Comparison of ENCODE assay signal across 1 cellular context in genomic region chr6:131063028-131063763, GRCh38.
TF ChIP-seq lines count a peak whose summit lies in the region.

TSS of gene EPB41L2 (minus strand) at chr6:131063245. CDS start at chr6:130956485, 106,760 bp downstream.

TF ChIP-seq in K562, 482 proteins besides CTCF, POLR2A, EP300 and RAD21 (continued from another document and continues in another):
- TF ChIP-seq, protein P1, sequence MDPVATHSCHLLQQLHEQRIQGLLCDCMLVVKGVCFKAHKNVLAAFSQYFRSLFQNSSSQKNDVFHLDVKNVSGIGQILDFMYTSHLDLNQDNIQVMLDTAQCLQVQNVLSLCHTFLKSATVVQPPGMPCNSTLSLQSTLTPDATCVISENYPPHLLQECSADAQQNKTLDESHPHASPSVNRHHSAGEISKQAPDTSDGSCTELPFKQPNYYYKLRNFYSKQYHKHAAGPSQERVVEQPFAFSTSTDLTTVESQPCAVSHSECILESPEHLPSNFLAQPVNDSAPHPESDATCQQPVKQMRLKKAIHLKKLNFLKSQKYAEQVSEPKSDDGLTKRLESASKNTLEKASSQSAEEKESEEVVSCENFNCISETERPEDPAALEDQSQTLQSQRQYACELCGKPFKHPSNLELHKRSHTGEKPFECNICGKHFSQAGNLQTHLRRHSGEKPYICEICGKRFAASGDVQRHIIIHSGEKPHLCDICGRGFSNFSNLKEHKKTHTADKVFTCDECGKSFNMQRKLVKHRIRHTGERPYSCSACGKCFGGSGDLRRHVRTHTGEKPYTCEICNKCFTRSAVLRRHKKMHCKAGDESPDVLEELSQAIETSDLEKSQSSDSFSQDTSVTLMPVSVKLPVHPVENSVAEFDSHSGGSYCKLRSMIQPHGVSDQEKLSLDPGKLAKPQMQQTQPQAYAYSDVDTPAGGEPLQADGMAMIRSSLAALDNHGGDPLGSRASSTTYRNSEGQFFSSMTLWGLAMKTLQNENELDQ (CRISPR knock-in tag; IDR thresholded peaks at IDR 0.05; ENCODE audit: borderline replicate concordance): no peak
- TF ChIP-seq ETV1 (tag; conservative IDR thresholded peaks at IDR 0.05; ENCODE audit: low read depth) (no peak), BRF2 (IDR thresholded peaks at IDR 0.05; ENCODE audit: borderline replicate concordance, insufficient read depth, insufficient read length) (no peak), SAP30 (IDR thresholded peaks at IDR 0.05; ENCODE audit: borderline replicate concordance, insufficient read depth, low read depth, low read length, poor library complexity, severe bottlenecking) (no peak), SREBF1 (IDR thresholded peaks at IDR 0.05; ENCODE audit: borderline replicate concordance, low read depth, low read length) (no peak), MCM7 (IDR thresholded peaks at IDR 0.05) (no peak), BACH1 (tag; IDR thresholded peaks at IDR 0.05) (no peak), TCF7 (IDR thresholded peaks at IDR 0.05; ENCODE audit: borderline replicate concordance) (no peak), MBD2 (IDR thresholded peaks at IDR 0.05; ENCODE audit: borderline replicate concordance, low read depth) (no peak), CTBP1 (IDR thresholded peaks at IDR 0.05; ENCODE audit: borderline replicate concordance) (0 out of 2 replicates have a peak, but pooled peaks have one; percentile 14), ZKSCAN1 (IDR thresholded peaks at IDR 0.05; ENCODE audit: low read depth, low read length) (no peak), YBX1 (IDR thresholded peaks at IDR 0.05) (no peak), ZNF124 (CRISPR knock-in tag; IDR thresholded peaks at IDR 0.05) (no peak), ZNF778 (CRISPR knock-in tag; IDR thresholded peaks at IDR 0.05) (no peak), LEF1 (IDR thresholded peaks at IDR 0.05) (no peak), MAFK (IDR thresholded peaks at IDR 0.05; ENCODE audit: low read length) (no peak), ATF6 (CRISPR knock-in tag; IDR thresholded peaks at IDR 0.05) (no peak), MAZ (CRISPR knock-in tag; conservative IDR thresholded peaks at IDR 0.05 in 1 of 2, IDR thresholded peaks at IDR 0.05 in 1 of 2) (peak; percentile 83 to 96), CUX1 (CRISPR knock-in tag; IDR thresholded peaks at IDR 0.05) (no peak), ZNF232 (CRISPR knock-in tag; IDR thresholded peaks at IDR 0.05) (no peak), DPF2 (IDR thresholded peaks at IDR 0.05) (no peak), NRF1 (conservative IDR thresholded peaks at IDR 0.05 in 1 of 2, IDR thresholded peaks at IDR 0.05 in 1 of 2) (peak; percentile 79 to 81), E2F6 (IDR thresholded peaks at IDR 0.05; ENCODE audit: borderline replicate concordance in 1 of 2, extremely low read depth in 1 of 2, insufficient read depth in 1 of 2, insufficient read length in 1 of 2, low read depth in 1 of 2, low read length in 1 of 2, poor library complexity in 1 of 2, severe bottlenecking in 1 of 2) (peak in 1 of 2 experiments; percentile 67), PYGO2 (tag; IDR thresholded peaks at IDR 0.05) (no peak), CREM (IDR thresholded peaks at IDR 0.05; ENCODE audit: low read depth) (no peak)
- TF ChIP-seq, protein P2, sequence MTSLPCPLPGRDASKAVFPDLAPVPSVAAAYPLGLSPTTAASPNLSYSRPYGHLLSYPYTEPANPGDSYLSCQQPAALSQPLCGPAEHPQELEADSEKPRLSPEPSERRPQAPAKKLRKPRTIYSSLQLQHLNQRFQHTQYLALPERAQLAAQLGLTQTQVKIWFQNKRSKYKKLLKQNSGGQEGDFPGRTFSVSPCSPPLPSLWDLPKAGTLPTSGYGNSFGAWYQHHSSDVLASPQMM (CRISPR knock-in tag; IDR thresholded peaks at IDR 0.05): no peak
- TF ChIP-seq, protein P3, sequence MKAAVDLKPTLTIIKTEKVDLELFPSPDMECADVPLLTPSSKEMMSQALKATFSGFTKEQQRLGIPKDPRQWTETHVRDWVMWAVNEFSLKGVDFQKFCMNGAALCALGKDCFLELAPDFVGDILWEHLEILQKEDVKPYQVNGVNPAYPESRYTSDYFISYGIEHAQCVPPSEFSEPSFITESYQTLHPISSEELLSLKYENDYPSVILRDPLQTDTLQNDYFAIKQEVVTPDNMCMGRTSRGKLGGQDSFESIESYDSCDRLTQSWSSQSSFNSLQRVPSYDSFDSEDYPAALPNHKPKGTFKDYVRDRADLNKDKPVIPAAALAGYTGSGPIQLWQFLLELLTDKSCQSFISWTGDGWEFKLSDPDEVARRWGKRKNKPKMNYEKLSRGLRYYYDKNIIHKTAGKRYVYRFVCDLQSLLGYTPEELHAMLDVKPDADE (conservative IDR thresholded peaks at IDR 0.05; ENCODE audit: control insufficient read depth, low read depth, low read length): no peak
- TF ChIP-seq, protein P4, sequence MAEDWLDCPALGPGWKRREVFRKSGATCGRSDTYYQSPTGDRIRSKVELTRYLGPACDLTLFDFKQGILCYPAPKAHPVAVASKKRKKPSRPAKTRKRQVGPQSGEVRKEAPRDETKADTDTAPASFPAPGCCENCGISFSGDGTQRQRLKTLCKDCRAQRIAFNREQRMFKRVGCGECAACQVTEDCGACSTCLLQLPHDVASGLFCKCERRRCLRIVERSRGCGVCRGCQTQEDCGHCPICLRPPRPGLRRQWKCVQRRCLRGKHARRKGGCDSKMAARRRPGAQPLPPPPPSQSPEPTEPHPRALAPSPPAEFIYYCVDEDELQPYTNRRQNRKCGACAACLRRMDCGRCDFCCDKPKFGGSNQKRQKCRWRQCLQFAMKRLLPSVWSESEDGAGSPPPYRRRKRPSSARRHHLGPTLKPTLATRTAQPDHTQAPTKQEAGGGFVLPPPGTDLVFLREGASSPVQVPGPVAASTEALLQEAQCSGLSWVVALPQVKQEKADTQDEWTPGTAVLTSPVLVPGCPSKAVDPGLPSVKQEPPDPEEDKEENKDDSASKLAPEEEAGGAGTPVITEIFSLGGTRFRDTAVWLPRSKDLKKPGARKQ (CRISPR knock-in tag; IDR thresholded peaks at IDR 0.05): no peak
- TF ChIP-seq, protein P5, sequence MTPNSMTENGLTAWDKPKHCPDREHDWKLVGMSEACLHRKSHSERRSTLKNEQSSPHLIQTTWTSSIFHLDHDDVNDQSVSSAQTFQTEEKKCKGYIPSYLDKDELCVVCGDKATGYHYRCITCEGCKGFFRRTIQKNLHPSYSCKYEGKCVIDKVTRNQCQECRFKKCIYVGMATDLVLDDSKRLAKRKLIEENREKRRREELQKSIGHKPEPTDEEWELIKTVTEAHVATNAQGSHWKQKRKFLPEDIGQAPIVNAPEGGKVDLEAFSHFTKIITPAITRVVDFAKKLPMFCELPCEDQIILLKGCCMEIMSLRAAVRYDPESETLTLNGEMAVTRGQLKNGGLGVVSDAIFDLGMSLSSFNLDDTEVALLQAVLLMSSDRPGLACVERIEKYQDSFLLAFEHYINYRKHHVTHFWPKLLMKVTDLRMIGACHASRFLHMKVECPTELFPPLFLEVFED (CRISPR knock-in tag; conservative IDR thresholded peaks at IDR 0.05): no peak
- TF ChIP-seq, protein P6, sequence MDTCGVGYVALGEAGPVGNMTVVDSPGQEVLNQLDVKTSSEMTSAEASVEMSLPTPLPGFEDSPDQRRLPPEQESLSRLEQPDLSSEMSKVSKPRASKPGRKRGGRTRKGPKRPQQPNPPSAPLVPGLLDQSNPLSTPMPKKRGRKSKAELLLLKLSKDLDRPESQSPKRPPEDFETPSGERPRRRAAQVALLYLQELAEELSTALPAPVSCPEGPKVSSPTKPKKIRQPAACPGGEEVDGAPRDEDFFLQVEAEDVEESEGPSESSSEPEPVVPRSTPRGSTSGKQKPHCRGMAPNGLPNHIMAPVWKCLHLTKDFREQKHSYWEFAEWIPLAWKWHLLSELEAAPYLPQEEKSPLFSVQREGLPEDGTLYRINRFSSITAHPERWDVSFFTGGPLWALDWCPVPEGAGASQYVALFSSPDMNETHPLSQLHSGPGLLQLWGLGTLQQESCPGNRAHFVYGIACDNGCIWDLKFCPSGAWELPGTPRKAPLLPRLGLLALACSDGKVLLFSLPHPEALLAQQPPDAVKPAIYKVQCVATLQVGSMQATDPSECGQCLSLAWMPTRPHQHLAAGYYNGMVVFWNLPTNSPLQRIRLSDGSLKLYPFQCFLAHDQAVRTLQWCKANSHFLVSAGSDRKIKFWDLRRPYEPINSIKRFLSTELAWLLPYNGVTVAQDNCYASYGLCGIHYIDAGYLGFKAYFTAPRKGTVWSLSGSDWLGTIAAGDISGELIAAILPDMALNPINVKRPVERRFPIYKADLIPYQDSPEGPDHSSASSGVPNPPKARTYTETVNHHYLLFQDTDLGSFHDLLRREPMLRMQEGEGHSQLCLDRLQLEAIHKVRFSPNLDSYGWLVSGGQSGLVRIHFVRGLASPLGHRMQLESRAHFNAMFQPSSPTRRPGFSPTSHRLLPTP (IDR thresholded peaks at IDR 0.05; ENCODE audit: borderline replicate concordance, extremely low read depth, insufficient read length): no peak
